In the genomic region with DNA sequence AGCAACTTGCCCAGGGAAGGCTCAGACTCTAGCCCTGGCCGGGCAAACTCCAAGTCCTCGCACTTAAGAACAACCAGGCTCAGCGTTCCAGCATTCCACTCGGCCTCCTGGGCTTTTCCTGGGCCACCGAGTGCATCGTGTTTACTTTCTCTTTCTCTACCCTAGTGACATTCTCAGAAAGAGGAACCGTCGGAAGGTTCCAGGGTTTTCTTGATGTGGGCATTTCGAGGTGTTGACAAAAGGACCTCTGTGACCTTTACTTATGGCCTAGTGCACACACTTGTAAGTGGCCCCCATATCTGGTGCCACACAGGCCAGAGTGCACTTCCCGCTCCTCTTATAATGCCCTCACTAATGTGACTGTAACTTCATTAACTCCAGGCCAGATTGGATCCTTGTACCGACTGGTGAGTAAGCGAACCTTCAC, we compare ENCODE assay signal across 1 cellular context.
TF ChIP-seq lines count a peak whose summit lies in the region.

No MANE protein-coding gene starts in this region.

TF ChIP-seq in HepG2, 621 proteins besides CTCF, POLR2A, EP300 and RAD21 (continued from another document and continues in another):
- TF ChIP-seq, protein P1, sequence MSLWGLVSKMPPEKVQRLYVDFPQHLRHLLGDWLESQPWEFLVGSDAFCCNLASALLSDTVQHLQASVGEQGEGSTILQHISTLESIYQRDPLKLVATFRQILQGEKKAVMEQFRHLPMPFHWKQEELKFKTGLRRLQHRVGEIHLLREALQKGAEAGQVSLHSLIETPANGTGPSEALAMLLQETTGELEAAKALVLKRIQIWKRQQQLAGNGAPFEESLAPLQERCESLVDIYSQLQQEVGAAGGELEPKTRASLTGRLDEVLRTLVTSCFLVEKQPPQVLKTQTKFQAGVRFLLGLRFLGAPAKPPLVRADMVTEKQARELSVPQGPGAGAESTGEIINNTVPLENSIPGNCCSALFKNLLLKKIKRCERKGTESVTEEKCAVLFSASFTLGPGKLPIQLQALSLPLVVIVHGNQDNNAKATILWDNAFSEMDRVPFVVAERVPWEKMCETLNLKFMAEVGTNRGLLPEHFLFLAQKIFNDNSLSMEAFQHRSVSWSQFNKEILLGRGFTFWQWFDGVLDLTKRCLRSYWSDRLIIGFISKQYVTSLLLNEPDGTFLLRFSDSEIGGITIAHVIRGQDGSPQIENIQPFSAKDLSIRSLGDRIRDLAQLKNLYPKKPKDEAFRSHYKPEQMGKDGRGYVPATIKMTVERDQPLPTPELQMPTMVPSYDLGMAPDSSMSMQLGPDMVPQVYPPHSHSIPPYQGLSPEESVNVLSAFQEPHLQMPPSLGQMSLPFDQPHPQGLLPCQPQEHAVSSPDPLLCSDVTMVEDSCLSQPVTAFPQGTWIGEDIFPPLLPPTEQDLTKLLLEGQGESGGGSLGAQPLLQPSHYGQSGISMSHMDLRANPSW (CRISPR knock-in tag; IDR thresholded peaks at IDR 0.05; ENCODE audit: borderline replicate concordance) = no peak
- TF ChIP-seq, protein P2, sequence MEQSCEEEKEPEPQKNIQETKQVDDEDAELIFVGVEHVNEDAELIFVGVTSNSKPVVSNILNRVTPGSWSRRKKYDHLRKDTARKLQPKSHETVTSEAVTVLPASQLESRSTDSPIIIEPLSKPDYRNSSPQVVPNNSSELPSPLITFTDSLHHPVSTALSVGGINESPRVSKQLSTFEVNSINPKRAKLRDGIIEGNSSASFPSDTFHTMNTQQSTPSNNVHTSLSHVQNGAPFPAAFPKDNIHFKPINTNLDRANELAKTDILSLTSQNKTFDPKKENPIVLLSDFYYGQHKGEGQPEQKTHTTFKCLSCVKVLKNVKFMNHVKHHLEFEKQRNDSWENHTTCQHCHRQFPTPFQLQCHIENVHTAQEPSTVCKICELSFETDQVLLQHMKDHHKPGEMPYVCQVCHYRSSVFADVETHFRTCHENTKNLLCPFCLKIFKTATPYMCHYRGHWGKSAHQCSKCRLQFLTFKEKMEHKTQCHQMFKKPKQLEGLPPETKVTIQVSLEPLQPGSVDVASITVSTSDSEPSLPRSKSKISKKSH (CRISPR knock-in tag; IDR thresholded peaks at IDR 0.05; ENCODE audit: borderline replicate concordance) = no peak
- TF ChIP-seq ZNF232 (CRISPR knock-in tag; IDR thresholded peaks at IDR 0.05; ENCODE audit: borderline replicate concordance) = no peak
- 0 out of 2 replicates have a peak, but pooled peaks have one; percentile 52 for TF ChIP-seq SNAPC2 (CRISPR knock-in tag; IDR thresholded peaks at IDR 0.05)
- TF ChIP-seq EED (CRISPR knock-in tag; IDR thresholded peaks at IDR 0.05) = no peak
- no peak for TF ChIP-seq ZSCAN31 (CRISPR knock-in tag; IDR thresholded peaks at IDR 0.05; ENCODE audit: low read depth)
- no peak for TF ChIP-seq ZNF431 (CRISPR knock-in tag; IDR thresholded peaks at IDR 0.05; ENCODE audit: borderline replicate concordance, low read depth)
- TF ChIP-seq ZNF33B (CRISPR knock-in tag; IDR thresholded peaks at IDR 0.05) = no peak
- peak; percentile 36; the same call in 1 of the 2 replicates for TF ChIP-seq YEATS2 (CRISPR knock-in tag; IDR thresholded peaks at IDR 0.05; ENCODE audit: borderline replicate concordance)
- TF ChIP-seq NR2F6 (IDR thresholded peaks at IDR 0.05) = peak; percentile 91
- TF ChIP-seq NR2F6 (CRISPR knock-in tag; IDR thresholded peaks at IDR 0.05) = peak; percentile 84
- TF ChIP-seq RAD51 (IDR thresholded peaks at IDR 0.05; ENCODE audit: borderline replicate concordance) = no peak
- TF ChIP-seq GATAD2A (CRISPR knock-in tag; IDR thresholded peaks at IDR 0.05) = peak; percentile 55
- TF ChIP-seq ZNF607 (CRISPR knock-in tag; IDR thresholded peaks at IDR 0.05; ENCODE audit: borderline replicate concordance) = no peak; the same call in 1 of the 2 replicates
- TF ChIP-seq NCOA5 (CRISPR knock-in tag; IDR thresholded peaks at IDR 0.05) = 0 out of 2 replicates have a peak, but pooled peaks have one; percentile 31
- peak; percentile 93 for TF ChIP-seq BCL6 (CRISPR knock-in tag; IDR thresholded peaks at IDR 0.05)
- no peak for TF ChIP-seq HOXD1 (CRISPR knock-in tag; IDR thresholded peaks at IDR 0.05)
- no peak for TF ChIP-seq ZNF552 (CRISPR knock-in tag; IDR thresholded peaks at IDR 0.05; ENCODE audit: borderline replicate concordance)
- no peak for TF ChIP-seq RBAK (CRISPR knock-in tag; IDR thresholded peaks at IDR 0.05)
- 0 out of 2 replicates have a peak, but pooled peaks have one; percentile 14 for TF ChIP-seq CC2D1A (CRISPR knock-in tag; IDR thresholded peaks at IDR 0.05)
- no peak for TF ChIP-seq SMAD1 (CRISPR knock-in tag; IDR thresholded peaks at IDR 0.05; ENCODE audit: borderline replicate concordance, low read depth)
- TF ChIP-seq HNF4A (CRISPR knock-in tag; IDR thresholded peaks at IDR 0.05) = peak; percentile 59
- no peak for TF ChIP-seq HOXA9 (CRISPR knock-in tag; IDR thresholded peaks at IDR 0.05; ENCODE audit: borderline replicate concordance)
- no peak for TF ChIP-seq NONO (IDR thresholded peaks at IDR 0.05)
- no peak for TF ChIP-seq NONO (CRISPR knock-in tag; conservative IDR thresholded peaks at IDR 0.05)
- TF ChIP-seq ARNT (IDR thresholded peaks at IDR 0.05) = no peak
- no peak for TF ChIP-seq ZNF44 (CRISPR knock-in tag; IDR thresholded peaks at IDR 0.05)
- no peak for TF ChIP-seq ZSCAN29 (CRISPR knock-in tag; conservative IDR thresholded peaks at IDR 0.05)
- no peak for TF ChIP-seq DNMT3B (CRISPR knock-in tag; conservative IDR thresholded peaks at IDR 0.05)
- peak; percentile 77 for TF ChIP-seq RARA (CRISPR knock-in tag; IDR thresholded peaks at IDR 0.05)
- TF ChIP-seq, protein P3, sequence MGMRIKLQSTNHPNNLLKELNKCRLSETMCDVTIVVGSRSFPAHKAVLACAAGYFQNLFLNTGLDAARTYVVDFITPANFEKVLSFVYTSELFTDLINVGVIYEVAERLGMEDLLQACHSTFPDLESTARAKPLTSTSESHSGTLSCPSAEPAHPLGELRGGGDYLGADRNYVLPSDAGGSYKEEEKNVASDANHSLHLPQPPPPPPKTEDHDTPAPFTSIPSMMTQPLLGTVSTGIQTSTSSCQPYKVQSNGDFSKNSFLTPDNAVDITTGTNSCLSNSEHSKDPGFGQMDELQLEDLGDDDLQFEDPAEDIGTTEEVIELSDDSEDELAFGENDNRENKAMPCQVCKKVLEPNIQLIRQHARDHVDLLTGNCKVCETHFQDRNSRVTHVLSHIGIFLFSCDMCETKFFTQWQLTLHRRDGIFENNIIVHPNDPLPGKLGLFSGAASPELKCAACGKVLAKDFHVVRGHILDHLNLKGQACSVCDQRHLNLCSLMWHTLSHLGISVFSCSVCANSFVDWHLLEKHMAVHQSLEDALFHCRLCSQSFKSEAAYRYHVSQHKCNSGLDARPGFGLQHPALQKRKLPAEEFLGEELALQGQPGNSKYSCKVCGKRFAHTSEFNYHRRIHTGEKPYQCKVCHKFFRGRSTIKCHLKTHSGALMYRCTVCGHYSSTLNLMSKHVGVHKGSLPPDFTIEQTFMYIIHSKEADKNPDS (CRISPR knock-in tag; IDR thresholded peaks at IDR 0.05) = no peak
- TF ChIP-seq, protein P4, sequence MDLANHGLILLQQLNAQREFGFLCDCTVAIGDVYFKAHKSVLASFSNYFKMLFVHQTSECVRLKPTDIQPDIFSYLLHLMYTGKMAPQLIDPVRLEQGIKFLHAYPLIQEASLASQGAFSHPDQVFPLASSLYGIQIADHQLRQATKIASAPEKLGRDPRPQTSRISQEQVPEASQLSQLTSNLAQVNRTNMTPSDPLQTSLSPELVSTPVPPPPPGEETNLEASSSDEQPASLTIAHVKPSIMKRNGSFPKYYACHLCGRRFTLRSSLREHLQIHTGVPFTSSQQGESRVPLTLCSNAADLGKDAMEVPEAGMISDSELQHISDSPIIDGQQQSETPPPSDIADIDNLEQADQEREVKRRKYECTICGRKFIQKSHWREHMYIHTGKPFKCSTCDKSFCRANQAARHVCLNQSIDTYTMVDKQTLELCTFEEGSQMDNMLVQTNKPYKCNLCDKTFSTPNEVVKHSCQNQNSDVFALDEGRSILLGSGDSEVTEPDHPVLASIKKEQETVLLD (CRISPR knock-in tag; IDR thresholded peaks at IDR 0.05; ENCODE audit: low read depth) = no peak
- TF ChIP-seq, protein P5, sequence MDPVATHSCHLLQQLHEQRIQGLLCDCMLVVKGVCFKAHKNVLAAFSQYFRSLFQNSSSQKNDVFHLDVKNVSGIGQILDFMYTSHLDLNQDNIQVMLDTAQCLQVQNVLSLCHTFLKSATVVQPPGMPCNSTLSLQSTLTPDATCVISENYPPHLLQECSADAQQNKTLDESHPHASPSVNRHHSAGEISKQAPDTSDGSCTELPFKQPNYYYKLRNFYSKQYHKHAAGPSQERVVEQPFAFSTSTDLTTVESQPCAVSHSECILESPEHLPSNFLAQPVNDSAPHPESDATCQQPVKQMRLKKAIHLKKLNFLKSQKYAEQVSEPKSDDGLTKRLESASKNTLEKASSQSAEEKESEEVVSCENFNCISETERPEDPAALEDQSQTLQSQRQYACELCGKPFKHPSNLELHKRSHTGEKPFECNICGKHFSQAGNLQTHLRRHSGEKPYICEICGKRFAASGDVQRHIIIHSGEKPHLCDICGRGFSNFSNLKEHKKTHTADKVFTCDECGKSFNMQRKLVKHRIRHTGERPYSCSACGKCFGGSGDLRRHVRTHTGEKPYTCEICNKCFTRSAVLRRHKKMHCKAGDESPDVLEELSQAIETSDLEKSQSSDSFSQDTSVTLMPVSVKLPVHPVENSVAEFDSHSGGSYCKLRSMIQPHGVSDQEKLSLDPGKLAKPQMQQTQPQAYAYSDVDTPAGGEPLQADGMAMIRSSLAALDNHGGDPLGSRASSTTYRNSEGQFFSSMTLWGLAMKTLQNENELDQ (CRISPR knock-in tag; IDR thresholded peaks at IDR 0.05; ENCODE audit: borderline replicate concordance) = no peak
- peak; percentile 69 for TF ChIP-seq TCF7 (IDR thresholded peaks at IDR 0.05; ENCODE audit: low read depth)
- no peak for TF ChIP-seq ZNF772 (CRISPR knock-in tag; IDR thresholded peaks at IDR 0.05)
- no peak for TF ChIP-seq ZNF264 (CRISPR knock-in tag; IDR thresholded peaks at IDR 0.05)
- TF ChIP-seq NFE2L2 (IDR thresholded peaks at IDR 0.05; ENCODE audit: low read length) = no peak
- no peak for TF ChIP-seq ZNF761 (CRISPR knock-in tag; conservative IDR thresholded peaks at IDR 0.05)
- TF ChIP-seq ZNF230 (CRISPR knock-in tag; IDR thresholded peaks at IDR 0.05) = no peak
- peak; percentile 20; the same call in 1 of the 2 replicates for TF ChIP-seq ZFP37 (CRISPR knock-in tag; IDR thresholded peaks at IDR 0.05; ENCODE audit: borderline replicate concordance)
- TF ChIP-seq ZNF780A (CRISPR knock-in tag; IDR thresholded peaks at IDR 0.05) = no peak
- TF ChIP-seq KDM1A (CRISPR knock-in tag; IDR thresholded peaks at IDR 0.05) = no peak
- TF ChIP-seq FOXM1 (CRISPR knock-in tag; IDR thresholded peaks at IDR 0.05) = no peak
- TF ChIP-seq PHF5A (CRISPR knock-in tag; IDR thresholded peaks at IDR 0.05; ENCODE audit: low read depth, unreplicated experiment) = no peak
- TF ChIP-seq ARNTL (CRISPR knock-in tag; IDR thresholded peaks at IDR 0.05) = no peak
- TF ChIP-seq JARID2 (CRISPR knock-in tag; IDR thresholded peaks at IDR 0.05; ENCODE audit: insufficient replicate concordance) = no peak
- no peak for TF ChIP-seq SIN3A (IDR thresholded peaks at IDR 0.05; ENCODE audit: borderline replicate concordance, low read depth, low read length)
- TF ChIP-seq HIVEP1 (CRISPR knock-in tag; IDR thresholded peaks at IDR 0.05) = no peak
- TF ChIP-seq, protein P6, sequence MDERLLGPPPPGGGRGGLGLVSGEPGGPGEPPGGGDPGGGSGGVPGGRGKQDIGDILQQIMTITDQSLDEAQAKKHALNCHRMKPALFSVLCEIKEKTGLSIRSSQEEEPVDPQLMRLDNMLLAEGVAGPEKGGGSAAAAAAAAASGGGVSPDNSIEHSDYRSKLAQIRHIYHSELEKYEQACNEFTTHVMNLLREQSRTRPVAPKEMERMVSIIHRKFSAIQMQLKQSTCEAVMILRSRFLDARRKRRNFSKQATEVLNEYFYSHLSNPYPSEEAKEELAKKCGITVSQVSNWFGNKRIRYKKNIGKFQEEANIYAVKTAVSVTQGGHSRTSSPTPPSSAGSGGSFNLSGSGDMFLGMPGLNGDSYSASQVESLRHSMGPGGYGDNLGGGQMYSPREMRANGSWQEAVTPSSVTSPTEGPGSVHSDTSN (CRISPR knock-in tag; IDR thresholded peaks at IDR 0.05) = 0 out of 2 replicates have a peak, but pooled peaks have one; percentile 20
- no peak for TF ChIP-seq ZNF3 (CRISPR knock-in tag; IDR thresholded peaks at IDR 0.05)
- TF ChIP-seq MAZ (IDR thresholded peaks at IDR 0.05; ENCODE audit: borderline replicate concordance, low read depth, low read length) = no peak
- TF ChIP-seq MAZ (CRISPR knock-in tag; IDR thresholded peaks at IDR 0.05; ENCODE audit: low read depth) = no peak
